In genomic region chr17:77182773-77183172, GRCh38 we compare ENCODE assay signal across 12 cellular contexts. TPM values are rescaled to one million over a fixed set of nuclear protein-coding genes. Genes with fewer than 3 reads are reported as not detected.
DNase-seq lines count a peak whose midpoint lies in the region; ATAC-seq, FAIRE-seq and TF ChIP-seq lines count a peak whose summit lies in the region.
"Had no signal": no experiment of that assay in that cellular context is flagged by ENCODE, and none has a peak within 500 bp of the region (broad histone marks: within the 10 kb centered on the region; RNA-seq: fewer than 3 reads in every experiment).

No MANE protein-coding gene starts in this region.

- H2BK120ac ChIP-seq in H1 (replicated peaks; ENCODE audit: low read depth, low read length) (no peak overlapping the region), neuronal stem cell (ENCODE audit: low read depth, low read length) (no peak overlapping the region)

- no peak overlapping the region for H2BK5ac ChIP-seq in H1 (ENCODE audit: low read depth, low read length)
- no peak overlapping the region for H2BK5ac ChIP-seq in neuronal stem cell (ENCODE audit: low read length)

- WGBS in H1 (ENCODE audit: extremely low coverage in 1 of 2, insufficient coverage in 1 of 2, insufficient read length in 1 of 2, insufficient replicate concordance in 2 of 2, low coverage in 1 of 2, low lambda C conversion rate in 2 of 2, missing lambda C conversion rate in 1 of 2), 2 experiments: 92% methylated on average over 10 of the region's 10 CpGs; no CpG with 5 or more reads in 1 of the 2 experiments
- WGBS in spleen, 5 donors: 61 to 69% (median 65%) methylated on average over 10 of the region's 10 CpGs
- no CpG with 5 or more reads among the region's 10 CpGs for WGBS in neuronal stem cell (ENCODE audit: extremely low coverage in 2 of 2, insufficient read length in 2 of 2, insufficient replicate concordance in 1 of 2), 2 donors

- H3K27me3 ChIP-seq in H1 (replicated peaks in 1 of 4; ENCODE audit: control insufficient read depth in 3 of 4, extremely low read depth in 1 of 4, insufficient read depth in 3 of 4, low read length in 3 of 4) (no peaks in the 10 kb centered on the region), spleen (replicated peaks in 1 of 7) (no peaks in the 10 kb centered on the region), neuronal stem cell (ENCODE audit: control insufficient read depth in 3 of 3, insufficient read depth in 3 of 3, low read depth in 1 of 3, low read length in 3 of 3) (no peaks in the 10 kb centered on the region)
- H3K27me3 ChIP-seq: gastrocnemius medialis, tibial nerve had no signal

- 0 out of 2 replicates have a peak, but pooled peaks cover 4% of the 10 kb centered on the region for H3K79me1 ChIP-seq in H1 (ENCODE audit: low read depth, low read length)
- peaks cover 3% of the 10 kb centered on the region for H3K79me1 ChIP-seq in neuronal stem cell (ENCODE audit: low read depth, low read length)

- H3K27me3 Mint-ChIP-seq in activated T-cell treated with anti-CD3 and anti-CD28 coated beads, Interleukin-2, amount 50 U/mL, for 4 hours (ENCODE audit: low read depth): no peaks in the 10 kb centered on the region
- no peaks in the 10 kb centered on the region for H3K27me3 Mint-ChIP-seq in T-cell

- H4K20me1 ChIP-seq in H1 (replicated peaks in 1 of 2; ENCODE audit: control insufficient read depth in 1 of 2, insufficient read depth in 2 of 2, low read length in 2 of 2): peaks cover 3 to 4% of the 10 kb centered on the region in 2 experiments

- FAIRE-seq in H1 (lab: Jason Lieb, UNC): no peak

- H2BK15ac ChIP-seq in H1 (ENCODE audit: low read length): no peak overlapping the region
- H2BK15ac ChIP-seq in neuronal stem cell (ENCODE audit: low read length): no peak overlapping the region

- no peak overlapping the region for H2BK20ac ChIP-seq in H1 (ENCODE audit: low read length)

- H3K14ac ChIP-seq in H1 (ENCODE audit: insufficient read length): no peak overlapping the region
- no peak overlapping the region for H3K14ac ChIP-seq in neuronal stem cell (ENCODE audit: low read length)

- no peak for ATAC-seq in activated T-cell treated with anti-CD3 and anti-CD28 coated beads, Interleukin-2, amount 50 U/mL, for 4 hours
- ATAC-seq in T-cell (replicated peaks in 1 of 4): no peak
- ATAC-seq: gastrocnemius medialis had no signal

- H3K23ac ChIP-seq in H1 (ENCODE audit: insufficient read length): no peak overlapping the region
- H3K23ac ChIP-seq in neuronal stem cell (ENCODE audit: low read depth, low read length, poor library complexity): no peak overlapping the region

- H4K8ac ChIP-seq in H1 (ENCODE audit: extremely low read depth, insufficient read depth, low read length) (peak overlapping the region; percentile 90), neuronal stem cell (ENCODE audit: low read depth, low read length) (no peak overlapping the region)

- H3K4ac ChIP-seq in H1 (replicated peaks; ENCODE audit: insufficient read length, low read depth, low read length) (no peak overlapping the region), neuronal stem cell (ENCODE audit: low read length) (no peak overlapping the region)

- CTCF ChIA-PET in T-cell (lab: Charles Lee) (interaction anchor here in 1 of 2 donors (0.5 kb wide), 1 partner anchor 83 kb away, joined by 3 read pairs; no protein-coding TSS in a partner anchor), H1 (lab: Charles Lee; ENCODE audit: partially characterized antibody) (interaction anchor here (1.0 to 3.6 kb wide), 3 partner anchors 11 to 32 kb away, joined by 3 to 17 read pairs (median 8); no protein-coding TSS in a partner anchor)

- intact Hi-C loops in spleen (cut with DNase I; ENCODE audit: low total_unique reads): no loop called here

- TF ChIP-seq POLR2A in H1 (IDR thresholded peaks at IDR 0.05; ENCODE audit: control extremely low read depth in 1 of 2, low read depth in 2 of 2, low read length in 2 of 2) (no peak), spleen (IDR thresholded peaks at IDR 0.05) (no peak)

- no peak for TF ChIP-seq EP300 in H1 (IDR thresholded peaks at IDR 0.05; ENCODE audit: borderline replicate concordance in 1 of 2, low read depth in 2 of 2, low read length in 2 of 2)

- H3K4me1 ChIP-seq in H1 (replicated peaks in 1 of 4; ENCODE audit: control insufficient read depth in 3 of 4, insufficient read depth in 4 of 4, low read length in 3 of 4): peaks cover 0 to 5% (median 0%) of the 10 kb centered on the region in 4 experiments; a peak in 2 of 7 replicates
- peaks cover 55 to 98% (median 87%) of the 10 kb centered on the region in 6 donors for H3K4me1 ChIP-seq in spleen
- H3K4me1 ChIP-seq in neuronal stem cell (ENCODE audit: control insufficient read depth in 2 of 2, insufficient read depth in 1 of 2, low read depth in 1 of 2, low read length in 2 of 2): peaks cover 13 to 21% of the 10 kb centered on the region in 2 donors

- POLR2A ChIA-PET in T-cell (lab: Charles Lee): no interaction called here
- POLR2A ChIA-PET in H1 (lab: Charles Lee; ENCODE audit: partially characterized antibody): interaction anchor here (0.6 to 1.6 kb wide), 4 partner anchors 10 to 292 kb away, joined by 3 to 5 read pairs (median 3); no protein-coding TSS in a partner anchor

- H3K9me3 Mint-ChIP-seq in activated T-cell treated with anti-CD3 and anti-CD28 coated beads, Interleukin-2, amount 50 U/mL, for 4 hours: no peaks in the 10 kb centered on the region
- no peaks in the 10 kb centered on the region for H3K9me3 Mint-ChIP-seq in T-cell

- H3K36me3 ChIP-seq in H1 (ENCODE audit: control insufficient read depth in 2 of 4, insufficient read depth in 4 of 4, low read length in 3 of 4) (no peaks in the 10 kb centered on the region), spleen (peaks cover 0 to 20% (median 0%) of the 10 kb centered on the region in 6 donors), neuronal stem cell (replicated peaks in 1 of 2; ENCODE audit: control insufficient read depth in 2 of 2, insufficient read depth in 2 of 2, low read length in 2 of 2) (peaks cover 0 to 26% of the 10 kb centered on the region in 2 donors)
- H3K36me3 ChIP-seq: gastrocnemius medialis, tibial nerve had no signal

- H3K36me3 Mint-ChIP-seq in activated T-cell treated with anti-CD3 and anti-CD28 coated beads, Interleukin-2, amount 50 U/mL, for 4 hours (ENCODE audit: insufficient read depth): no peaks in the 10 kb centered on the region
- peaks cover 11% of the 10 kb centered on the region for H3K36me3 Mint-ChIP-seq in T-cell

- H3K4me3 ChIP-seq in H1 (ENCODE audit: extremely low read depth in 1 of 4, insufficient read depth in 2 of 4, low read depth in 3 of 4, low read length in 4 of 4) (no peak overlapping the region), spleen (peak overlapping the region in 1 of 8 donors; percentile 7), neuronal stem cell (ENCODE audit: low read length in 2 of 2) (no peak overlapping the region)
- H3K4me3 ChIP-seq: gastrocnemius medialis, tibial nerve had no signal

- peaks cover 30% of the 10 kb centered on the region for H3K4me1 Mint-ChIP-seq in activated T-cell treated with anti-CD3 and anti-CD28 coated beads, Interleukin-2, amount 50 U/mL, for 4 hours (ENCODE audit: low read depth)
- H3K4me1 Mint-ChIP-seq in T-cell: peaks cover 37 to 49% (median 42%) of the 10 kb centered on the region in 3 donors

- H4K5ac ChIP-seq in H1 (ENCODE audit: insufficient read length, low read depth, low read length): no peak overlapping the region

- H2AFZ ChIP-seq in H1 (ENCODE audit: low read length): no peak overlapping the region
- no peak overlapping the region for H2AFZ ChIP-seq in neuronal stem cell (ENCODE audit: low read length)

- H3K9ac ChIP-seq in H1 (replicated peaks in 1 of 4; ENCODE audit: extremely low read depth in 1 of 4, low read depth in 3 of 4, low read length in 3 of 4) (no peak overlapping the region; a peak in 1 of 7 replicates), neuronal stem cell (ENCODE audit: low read depth, low read length, poor library complexity) (no peak overlapping the region)

- H3K4me2 ChIP-seq in H1 (ENCODE audit: insufficient read depth in 1 of 2, low read depth in 2 of 2, low read length in 2 of 2): no peak overlapping the region
- H3K4me2 ChIP-seq in neuronal stem cell (ENCODE audit: insufficient read depth, low read length, poor library complexity, severe bottlenecking): no peak overlapping the region

- H2AK5ac ChIP-seq in H1 (ENCODE audit: low read depth, low read length): no peak overlapping the region
- H2AK5ac ChIP-seq in neuronal stem cell (ENCODE audit: low read depth, low read length): no peak overlapping the region

- H3K27ac ChIP-seq in H1 (ENCODE audit: low read depth, low read length) (no peak overlapping the region), spleen (peak overlapping the region; percentile 20 to 77 (median 72)), neuronal stem cell (replicated peaks; ENCODE audit: low read length) (no peak overlapping the region)
- H3K27ac ChIP-seq: RWPE1 had no signal

- no peaks in the 10 kb centered on the region for H3K23me2 ChIP-seq in H1 (ENCODE audit: low read depth, low read length)

- H3K4me3 Mint-ChIP-seq in activated T-cell treated with anti-CD3 and anti-CD28 coated beads, Interleukin-2, amount 50 U/mL, for 4 hours: peak overlapping the region; percentile 48
- peak overlapping the region; percentile 35 to 67 (median 49) for H3K4me3 Mint-ChIP-seq in T-cell

- H3K79me2 ChIP-seq in H1 (ENCODE audit: control insufficient read depth in 1 of 2, insufficient read depth in 2 of 2, low read length in 2 of 2): peaks cover 0 to 45% of the 10 kb centered on the region in 2 experiments; a peak in 2 of 4 replicates

- no peaks in the 10 kb centered on the region; a peak in 1 of 4 replicates for H3K9me3 ChIP-seq in H1 (ENCODE audit: insufficient read depth in 2 of 2, low read depth in 1 of 2, low read length in 1 of 2)
- H3K9me3 ChIP-seq in spleen: no peaks in the 10 kb centered on the region
- peaks cover 0 to 20% of the 10 kb centered on the region in 2 donors for H3K9me3 ChIP-seq in neuronal stem cell (replicated peaks in 1 of 2; ENCODE audit: control insufficient read depth in 2 of 2, insufficient read depth in 1 of 2, low read depth in 1 of 2, low read length in 2 of 2)
- H3K9me3 ChIP-seq: gastrocnemius medialis, tibial nerve had no signal

- no peak for DNase-seq in activated T-cell treated with anti-CD3 and anti-CD28 coated beads, Interleukin-2, amount 50 U/mL, for 4 hours
- no peak for DNase-seq in activated T-cell treated with anti-CD3 and anti-CD28 coated beads for 4 hours
- DNase-seq in T-cell: no peak
- no peak for DNase-seq in H1 (ENCODE audit: low read depth in 1 of 2, low spot score in 2 of 2)
- DNase-seq in spleen: no peak
- no peak for DNase-seq in SHP77 (lab: John Stamatoyannopoulos, UW)
- no peak for DNase-seq in D341Med (ENCODE audit: low spot score)
- no peak for DNase-seq in neuronal stem cell (ENCODE audit: low spot score)
- DNase-seq: gastrocnemius medialis, NCI-H345 had no signal

- H3K56ac ChIP-seq in H1 (replicated peaks; ENCODE audit: insufficient read length, low read depth, low read length): no peak overlapping the region

- peak overlapping the region; percentile 93 to 95 for H3K27ac Mint-ChIP-seq in T-cell

- H4K91ac ChIP-seq in H1 (replicated peaks; ENCODE audit: insufficient read length, low read length) (no peak overlapping the region), neuronal stem cell (ENCODE audit: low read depth, low read length, poor library complexity) (no peak overlapping the region)

- TF ChIP-seq CTCF in H1 (IDR thresholded peaks at IDR 0.05; ENCODE audit: control extremely low read depth in 1 of 3, insufficient read depth in 1 of 3, low read depth in 1 of 3, low read length in 3 of 3) (no peak), spleen (IDR thresholded peaks at IDR 0.05 in 8 of 11, conservative IDR thresholded peaks at IDR 0.05 in 3 of 11) (no peak)

- TF ChIP-seq RAD21 in H1 (IDR thresholded peaks at IDR 0.05 in 1 of 2, conservative IDR thresholded peaks at IDR 0.05 in 1 of 2; ENCODE audit: low read depth in 2 of 2, low read length in 2 of 2): no peak

- no peak overlapping the region for H3K18ac ChIP-seq in H1 (ENCODE audit: extremely low read depth, low read length)
- no peak overlapping the region for H3K18ac ChIP-seq in neuronal stem cell (ENCODE audit: low read length)

- no peak overlapping the region for H2BK12ac ChIP-seq in H1 (ENCODE audit: low read depth, low read length)
- no peak overlapping the region for H2BK12ac ChIP-seq in neuronal stem cell (ENCODE audit: low read length)

RNA-seq across cellular contexts. Expression of gene SEC14L1, which starts 42.0 kb away (rescaled TPM):
- 10 to 100 TPM; 26.5 to 36.9 (median 27.4) TPM for total RNA-seq in activated T-cell treated with anti-CD3 and anti-CD28 coated beads, Interleukin-2, amount 50 U/mL, for 4 hours
- total RNA-seq in T-cell (10 to 100 TPM; 36.9 to 71.6 (median 46.2) TPM), spleen (100 to 1,000 TPM; 152 to 202 (median 182) TPM)
- 74.4 TPM in 2 replicates for total RNA-seq in H1 (2021; fragmentation: NEBNext Ultra II Directional; extraction: Animal tissue kit (Norgen Biotek cat#: 25700))
- polyA plus RNA-seq in H1 (2011; rRNA removed) (27.2 and 42.7 TPM in 2 replicates), spleen (10 to 100 TPM; 14.5 to 37.6 (median 18.0) TPM)
- polyA plus RNA-seq in H1 (2011; cell fraction: cytosol; rRNA removed): 18.7 TPM
- polyA plus RNA-seq in H1 (2011; cell fraction: nucleus; rRNA removed): 73.2 TPM
- 40.4 to 51.0 TPM (median 49.2 TPM) in 4 replicates for polyA plus RNA-seq in H1 (2012, experiment 1 of 2)
- 8.8 TPM for polyA plus RNA-seq in H1 (2012, experiment 2 of 2)
- 63.8 TPM for polyA plus RNA-seq in H1 (2013, experiment 1 of 2)
- polyA plus RNA-seq in H1 (2013, experiment 2 of 2): 57.5 TPM
- polyA minus RNA-seq in H1 (2011; rRNA and poly(A)+ RNA removed): 23.0 and 24.1 TPM in 2 replicates
- polyA minus RNA-seq in H1 (2011; cell fraction: cytosol; rRNA and poly(A)+ RNA removed): 30.6 TPM
- polyA minus RNA-seq in H1 (2011; cell fraction: nucleus; rRNA and poly(A)+ RNA removed): 45.3 TPM
- polyA plus RNA-seq in neuronal stem cell (2013, experiment 1 of 2): 103 TPM
- 106 TPM for polyA plus RNA-seq in neuronal stem cell (2013, experiment 2 of 2)

Comparison
In these comparisons a context has a peak if more than half of its experiments do, and no peak if none do; other contexts are left out.
1. H3K27ac ChIP-seq: peak in spleen (8 of 8); none in H1 (single experiment) and neuronal stem cell (single experiment).